In the genomic region with DNA sequence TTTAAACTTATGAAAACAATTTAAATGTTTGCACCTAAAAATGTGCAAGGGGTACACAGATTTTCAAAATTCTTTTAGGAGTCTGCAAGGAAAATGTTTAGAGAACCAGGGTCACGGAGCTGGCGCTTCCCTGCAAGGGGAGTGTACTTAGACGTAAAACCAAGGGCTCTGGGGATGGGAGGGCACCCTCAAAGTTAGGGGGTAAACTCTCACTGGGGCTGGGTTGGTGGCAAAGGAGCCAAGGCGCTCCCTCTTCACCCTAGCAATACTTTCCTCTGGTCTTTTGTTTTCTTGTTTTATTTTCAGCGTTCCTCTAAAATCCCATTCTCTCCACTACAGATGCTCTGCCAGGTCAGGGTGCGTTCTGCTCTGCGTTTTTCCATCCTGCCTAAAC, we compare ENCODE assay signal across 9 cellular contexts. TPM values are rescaled to one million over a fixed set of nuclear protein-coding genes. Genes with fewer than 3 reads are reported as not detected.
DNase-seq lines count a peak whose midpoint lies in the region; ATAC-seq, FAIRE-seq and TF ChIP-seq lines count a peak whose summit lies in the region.
"Had no signal": no experiment of that assay in that cellular context is flagged by ENCODE, and none has a peak within 500 bp of the region (broad histone marks: within the 10 kb centered on the region; RNA-seq: fewer than 3 reads in every experiment).

No MANE protein-coding gene starts in this region.

- H3K9me3 ChIP-seq in HEK293 (ENCODE audit: control insufficient read depth, insufficient read depth, low read depth, low read length) (no peaks in the 10 kb centered on the region), iPS DF 6.9 (ENCODE audit: control insufficient read depth, insufficient read depth, low read length) (no peaks in the 10 kb centered on the region), smooth muscle cell (replicated peaks; ENCODE audit: low read depth) (no peaks in the 10 kb centered on the region)

- H3K27me3 Mint-ChIP-seq in activated T-helper 2 cell treated with anti-CD3 and anti-CD28 coated beads, Interferon-gamma antibody, Interleukin-2, Interleukin-4, amounts not matched to agents 10 μg/mL and 5 μg/mL and 100 μg/mL, durations not matched to agents 14 hours and 24 hours and 36 hours (ENCODE audit: low read depth), result peaks cover 19% of the 10 kb centered on the region

- H3K4me1 Mint-ChIP-seq in activated T-helper 2 cell treated with anti-CD3 and anti-CD28 coated beads, Interferon-gamma antibody, Interleukin-2, Interleukin-4, amounts not matched to agents 10 μg/mL and 5 μg/mL and 100 μg/mL, durations not matched to agents 14 hours and 24 hours and 36 hours (ENCODE audit: low read depth), result peaks cover 10% of the 10 kb centered on the region

- H3K27ac ChIP-seq in HEK293 (ENCODE audit: extremely low read depth, low read depth, low read length), result no peak overlapping the region
- H3K27ac ChIP-seq in iPS DF 6.9 (ENCODE audit: low read length), result no peak overlapping the region
- peak overlapping the region; percentile 55 for H3K27ac ChIP-seq in smooth muscle cell (ENCODE audit: low read depth)

- peak overlapping the region; percentile 89 for H3K4me3 Mint-ChIP-seq in activated T-helper 2 cell treated with anti-CD3 and anti-CD28 coated beads, Interferon-gamma antibody, Interleukin-2, Interleukin-4, amounts not matched to agents 10 μg/mL and 5 μg/mL and 100 μg/mL, durations not matched to agents 14 hours and 24 hours and 36 hours (ENCODE audit: low read depth)

- H3K27me3 ChIP-seq in iPS DF 6.9 (ENCODE audit: control insufficient read depth, insufficient read depth, low read length), result no peaks in the 10 kb centered on the region
- peaks cover 24% of the 10 kb centered on the region for H3K27me3 ChIP-seq in smooth muscle cell (ENCODE audit: low read depth)

- H3K4me3 ChIP-seq in HEK293 (ENCODE audit: low read depth, low read length), result peak overlapping the region; percentile 53
- H3K4me3 ChIP-seq in iPS DF 6.9 (ENCODE audit: low read length), result peak overlapping the region; percentile 58; the same call in 1 of the 2 replicates
- peak overlapping the region; percentile 57 for H3K4me3 ChIP-seq in smooth muscle cell

- no peak for FAIRE-seq in H54 (lab: Jason Lieb, UNC)

- POLR2A ChIA-PET in HEK293 (lab: Yijun Ruan, JAX), result interaction anchor here (0.7 kb wide), 1 partner anchor 93 kb away, joined by 3 read pairs; no protein-coding TSS in a partner anchor

- H3K4me1 ChIP-seq in HEK293 (ENCODE audit: control insufficient read depth, insufficient read depth, low read length) (no peaks in the 10 kb centered on the region), iPS DF 6.9 (ENCODE audit: control insufficient read depth, insufficient read depth, low read length) (no peaks in the 10 kb centered on the region), smooth muscle cell (ENCODE audit: low read depth) (peaks cover 5% of the 10 kb centered on the region)

- no peaks in the 10 kb centered on the region for H3K36me3 Mint-ChIP-seq in activated T-helper 2 cell treated with anti-CD3 and anti-CD28 coated beads, Interferon-gamma antibody, Interleukin-2, Interleukin-4, amounts not matched to agents 10 μg/mL and 5 μg/mL and 100 μg/mL, durations not matched to agents 14 hours and 24 hours and 36 hours (ENCODE audit: low read depth)

- H3K79me2 ChIP-seq in smooth muscle cell (ENCODE audit: low read depth), result no peaks in the 10 kb centered on the region

- H3K27ac Mint-ChIP-seq in activated T-helper 2 cell treated with anti-CD3 and anti-CD28 coated beads, Interferon-gamma antibody, Interleukin-2, Interleukin-4, amounts not matched to agents 10 μg/mL and 5 μg/mL and 100 μg/mL, durations not matched to agents 14 hours and 24 hours and 36 hours, result no peak overlapping the region

- no peaks in the 10 kb centered on the region for H3K36me3 ChIP-seq in HEK293 (ENCODE audit: control insufficient read depth in 2 of 2, insufficient read depth in 1 of 2, low read length in 2 of 2)
- H3K36me3 ChIP-seq in iPS DF 6.9 (ENCODE audit: control insufficient read depth, insufficient read depth, low read length), result no peaks in the 10 kb centered on the region
- H3K36me3 ChIP-seq in smooth muscle cell (ENCODE audit: low read depth), result no peaks in the 10 kb centered on the region

- TF ChIP-seq CTCF in HEK293 (tag by site-specific recombination; IDR thresholded peaks at IDR 0.05) (no peak), smooth muscle cell (IDR thresholded peaks at IDR 0.05; ENCODE audit: borderline replicate concordance, insufficient read depth, poor library complexity, severe bottlenecking) (no peak)

- ATAC-seq in GM18498 (IDR thresholded peaks at IDR 0.05; ENCODE audit: unreplicated experiment) (no peak), GM21528 (IDR thresholded peaks at IDR 0.05; ENCODE audit: low FRiP score, unreplicated experiment) (no peak)

- H3K4me2 ChIP-seq in smooth muscle cell, result peak overlapping the region; percentile 95

- intact Hi-C loops in activated T-helper 2 cell treated with anti-CD3 and anti-CD28 coated beads, Interferon-gamma antibody, Interleukin-2, Interleukin-4, amounts not matched to agents 10 μg/mL and 5 μg/mL and 100 μg/mL, durations not matched to agents 14 hours and 24 hours and 36 hours (cut with micrococcal nuclease), result no loop called here

- no peaks in the 10 kb centered on the region for H3K9me3 Mint-ChIP-seq in activated T-helper 2 cell treated with anti-CD3 and anti-CD28 coated beads, Interferon-gamma antibody, Interleukin-2, Interleukin-4, amounts not matched to agents 10 μg/mL and 5 μg/mL and 100 μg/mL, durations not matched to agents 14 hours and 24 hours and 36 hours

- no peaks in the 10 kb centered on the region for H4K20me1 ChIP-seq in smooth muscle cell (ENCODE audit: low read depth)

- H2AFZ ChIP-seq in smooth muscle cell (ENCODE audit: low read depth), result peak overlapping the region; percentile 94

- TF ChIP-seq POLR2A in H54 (IDR thresholded peaks at IDR 0.05; ENCODE audit: low read depth, low read length), result no peak

- DNase-seq in activated T-helper 2 cell treated with anti-CD3 and anti-CD28 coated beads, Interferon-gamma antibody, Interleukin-2, Interleukin-4, amounts not matched to agents 10 μg/mL and 5 μg/mL and 100 μg/mL, durations not matched to agents 14 hours and 24 hours and 36 hours (ENCODE audit: low spot score), result no peak
- no peak for DNase-seq in iPS DF 6.9 (ENCODE audit: low read depth, low spot score)
- DNase-seq in smooth muscle cell (lab: John Stamatoyannopoulos, UW; ENCODE audit: unreplicated experiment), result no peak
- DNase-seq in stimulated activated CD4-positive, alpha-beta T cell treated with anti-CD3 and anti-CD28 coated beads, Interleukin-12 subunit alpha, Interleukin-12 subunit beta, amount 100 ng/mL, for 4 hours, result no peak
- no peak for DNase-seq in H54 (ENCODE audit: insufficient read length, low spot score)

- CTCF ChIA-PET in HEK293 (lab: Yijun Ruan, JAX), result no interaction called here

- peak overlapping the region; percentile 81 for H3K9ac ChIP-seq in smooth muscle cell (ENCODE audit: low read depth)

- no CpG with 5 or more reads among the region's 7 CpGs for WGBS in iPS DF 6.9 (ENCODE audit: insufficient coverage, insufficient read length)
- WGBS in smooth muscle cell (ENCODE audit: low lambda C conversion rate), result 15% methylated on average over 7 of the region's 7 CpGs

- H3F3A ChIP-seq in smooth muscle cell (ENCODE audit: low read depth), result peaks cover 6% of the 10 kb centered on the region

TF ChIP-seq in HEK293, 187 proteins besides CTCF, POLR2A, EP300 and RAD21:
- no peak for TF ChIP-seq ZNF24 (tag by site-specific recombination; IDR thresholded peaks at IDR 0.05)
- TF ChIP-seq ZNF621 (tag by site-specific recombination; IDR thresholded peaks at IDR 0.05), result no peak
- TF ChIP-seq ZNF292 (tag by site-specific recombination; IDR thresholded peaks at IDR 0.05; ENCODE audit: borderline replicate concordance, low read depth), result no peak
- no peak for TF ChIP-seq ZNF560 (tag by site-specific recombination; IDR thresholded peaks at IDR 0.05; ENCODE audit: borderline replicate concordance)
- no peak for TF ChIP-seq ZNF175 (tag by site-specific recombination; IDR thresholded peaks at IDR 0.05)
- no peak for TF ChIP-seq ZNF138 (tag by site-specific recombination; IDR thresholded peaks at IDR 0.05; ENCODE audit: borderline replicate concordance)
- TF ChIP-seq ZNF169 (tag by site-specific recombination; IDR thresholded peaks at IDR 0.05), result no peak
- no peak for TF ChIP-seq ZNF121 (tag by site-specific recombination; IDR thresholded peaks at IDR 0.05)
TF ChIP-seq in HEK293: peak in this region for 0.

RNA-seq across cellular contexts. Expression of a gene that starts 20.0 kb away (rescaled TPM):
- not detected in 2 replicates for total RNA-seq in activated T-helper 2 cell treated with anti-CD3 and anti-CD28 coated beads, Interferon-gamma antibody, Interleukin-2, Interleukin-4, amounts not matched to agents 10 μg/mL and 5 μg/mL and 100 μg/mL, durations not matched to agents 14 hours and 24 hours and 36 hours
- total RNA-seq in smooth muscle cell, result not detected in 2 replicates
- polyA plus RNA-seq in smooth muscle cell, result not detected in 2 replicates
- total RNA-seq: pulmonary artery endothelial cell had no signal

RNA-seq across cellular contexts. Expression of a gene that starts 42.9 kb away (rescaled TPM):
- total RNA-seq in activated T-helper 2 cell treated with anti-CD3 and anti-CD28 coated beads, Interferon-gamma antibody, Interleukin-2, Interleukin-4, amounts not matched to agents 10 μg/mL and 5 μg/mL and 100 μg/mL, durations not matched to agents 14 hours and 24 hours and 36 hours, result 19.8 and 20.8 TPM in 2 replicates
- total RNA-seq in smooth muscle cell, result 72.8 and 85.6 TPM in 2 replicates
- 30.3 and 34.1 TPM in 2 replicates for polyA plus RNA-seq in smooth muscle cell

RNA-seq across cellular contexts. Expression of a gene that starts 43.0 kb away (rescaled TPM):
- total RNA-seq in activated T-helper 2 cell treated with anti-CD3 and anti-CD28 coated beads, Interferon-gamma antibody, Interleukin-2, Interleukin-4, amounts not matched to agents 10 μg/mL and 5 μg/mL and 100 μg/mL, durations not matched to agents 14 hours and 24 hours and 36 hours, result 4.9 and 6.2 TPM in 2 replicates
- total RNA-seq in smooth muscle cell, result 2.1 and 3.2 TPM in 2 replicates
- 3.0 and 5.7 TPM in 2 replicates for polyA plus RNA-seq in smooth muscle cell
